In genomic region chr12:77724367-77724957, GRCh38 we compare ENCODE assay signal across 8 cellular contexts.
DNase-seq lines count a peak whose midpoint lies in the region; ATAC-seq and TF ChIP-seq lines count a peak whose summit lies in the region.

No MANE protein-coding gene starts in this region.

- TF ChIP-seq CTCF in GM20000 (IDR thresholded peaks at IDR 0.05; ENCODE audit: extremely low read depth, missing control alignments) (peak; percentile 41), upper lobe of right lung (IDR thresholded peaks at IDR 0.05) (peak; percentile 50)

- H3K4me1 ChIP-seq in upper lobe of right lung = no peaks in the 10 kb centered on the region

- DNase-seq in Ammon's horn (ENCODE audit: low spot score) (peak; percentile 52), GM20000 (ENCODE audit: low spot score) (no peak), NCI-H1436 (lab: John Stamatoyannopoulos, UW) (peak; percentile 53), SW480 (ENCODE audit: low spot score) (peak; percentile 68), left ventricle myocardium superior (no peak), upper lobe of right lung (no peak), C1 segment of cervical spinal cord (lab: John Stamatoyannopoulos, UW) (no peak)
- no peak for DNase-seq in stimulated activated CD4-positive, alpha-beta T cell treated with anti-CD3 and anti-CD28 coated beads, Interleukin-1b, Interleukin-23, amount 100 ng/mL, for 48 hours

- H3K27ac ChIP-seq in upper lobe of right lung = no peak overlapping the region

- ATAC-seq in left ventricle myocardium superior (peak; percentile 74), upper lobe of right lung (no peak)

- H3K36me3 ChIP-seq in upper lobe of right lung = no peaks in the 10 kb centered on the region

- no peak overlapping the region for H3K4me3 ChIP-seq in upper lobe of right lung

- intact Hi-C loops in left ventricle myocardium superior (cut with micrococcal nuclease) (loop anchor here (5.0 kb wide), 1 partner anchor 198 kb away; no protein-coding TSS in a partner anchor), upper lobe of right lung (cut with DNase I) (no loop called here)

- no peaks in the 10 kb centered on the region for H3K9me3 ChIP-seq in upper lobe of right lung

- no peaks in the 10 kb centered on the region for H3K27me3 ChIP-seq in upper lobe of right lung

Comparison
In these comparisons a context has a peak if more than half of its experiments do, and no peak if none do; other contexts are left out.
1. DNase-seq: peak in Ammon's horn (single experiment), NCI-H1436 (single experiment) and SW480 (single experiment); none in GM20000 (single experiment), left ventricle myocardium superior (single experiment), upper lobe of right lung (single experiment), C1 segment of cervical spinal cord (0 of 14) and stimulated activated CD4-positive, alpha-beta T cell treated with anti-CD3 and anti-CD28 coated beads, Interleukin-1b, Interleukin-23, amount 100 ng/mL, for 48 hours (single experiment).